21 cellular contexts compared by ENCODE assay signal in the genomic region with DNA sequence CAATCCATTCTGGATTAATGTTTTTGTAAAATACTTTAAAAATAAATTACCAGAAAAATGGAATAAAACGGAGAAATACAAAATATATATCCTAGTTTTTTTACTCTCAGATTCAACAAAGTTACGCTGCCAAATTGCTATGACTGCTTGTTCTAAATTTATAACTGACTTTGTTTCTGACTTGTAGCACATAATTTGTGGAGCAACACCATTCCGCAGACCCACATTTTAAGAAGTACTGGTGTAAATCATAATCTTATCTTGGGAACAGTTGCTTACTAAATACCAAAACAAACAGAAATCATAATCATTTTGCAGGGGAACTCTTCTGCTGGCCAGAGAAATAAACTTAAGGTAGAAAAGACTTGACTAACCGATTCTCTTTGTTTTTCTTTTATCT.
DNase-seq lines count a peak whose midpoint lies in the region; ATAC-seq and TF ChIP-seq lines count a peak whose summit lies in the region.
"Had no signal": no experiment of that assay in that cellular context is flagged by ENCODE, and none has a peak within 500 bp of the region (broad histone marks: within the 10 kb centered on the region; RNA-seq: fewer than 3 reads in every experiment).

No MANE protein-coding gene starts in this region.

- no peaks in the 10 kb centered on the region for H3K27me3 Mint-ChIP-seq in activated naive CD8-positive, alpha-beta T cell treated with anti-CD3 and anti-CD28 coated beads, Interleukin-2, amount 50 U/mL, for 24 hours
- H3K27me3 Mint-ChIP-seq: central memory CD8-positive, alpha-beta T cell; dendritic cell treated with granulocyte-macrophage colony-stimulating factor and Interleukin-4, amounts not matched to agents 40 ng/mL and 50 ng/mL, for 4 days; T-cell had no signal

- peak overlapping the region in 3 of 10 donors; percentile 12 to 80 (median 15) for H3K27ac ChIP-seq in heart right ventricle
- H3K27ac ChIP-seq in lower lobe of right lung = peak overlapping the region; percentile 22
- no peak overlapping the region for H3K27ac ChIP-seq in trophoblast cell (ENCODE audit: low read depth, low read length)
- H3K27ac ChIP-seq: pancreas, SJCRH30, tibial nerve, WERI-Rb-1 had no signal

- H3K23ac ChIP-seq in trophoblast cell (ENCODE audit: low read length) = no peak overlapping the region

- H3K79me1 ChIP-seq in trophoblast cell (ENCODE audit: low read length) = no peaks in the 10 kb centered on the region

- no peak overlapping the region for H3K9ac ChIP-seq in trophoblast cell (ENCODE audit: low read length)

- peaks cover 14% of the 10 kb centered on the region for H3K36me3 Mint-ChIP-seq in activated naive CD8-positive, alpha-beta T cell treated with anti-CD3 and anti-CD28 coated beads, Interleukin-2, amount 50 U/mL, for 24 hours (ENCODE audit: low read depth)
- H3K36me3 Mint-ChIP-seq in stimulated activated effector memory CD8-positive, alpha-beta T cell treated with anti-CD3 and anti-CD28 coated beads, Interleukin-12 subunit alpha, Interleukin-12 subunit beta, amount 100 ng/mL, for 72 hours = no peaks in the 10 kb centered on the region

- H3K27me3 ChIP-seq in heart right ventricle (no peaks in the 10 kb centered on the region), lower lobe of right lung (ENCODE audit: low read depth) (no peaks in the 10 kb centered on the region), trophoblast cell (ENCODE audit: insufficient read depth, low read length) (no peaks in the 10 kb centered on the region)
- H3K27me3 ChIP-seq: pancreas, SJCRH30, tibial nerve had no signal

- no peak overlapping the region for H3K14ac ChIP-seq in trophoblast cell (ENCODE audit: low read length)

- TF ChIP-seq CTCF in heart right ventricle (IDR thresholded peaks at IDR 0.05) (no peak), lower lobe of right lung (IDR thresholded peaks at IDR 0.05) (no peak)

- intact Hi-C loops in Right ventricle myocardium superior (cut with DNase I) = no loop called here
- intact Hi-C loops in heart right ventricle (cut with DNase I) = loop anchor here in 7 of 10 donors (2.0 to 10.0 kb wide), 6 partner anchors 339 to 523 kb away; partner anchors contain the start of gene CBLB (in 2 of the 7)
- intact Hi-C loops in lower lobe of right lung (cut with DNase I) = no loop called here
- intact Hi-C loops in head of caudate nucleus (cut with DNase I) = no loop called here

- no peak overlapping the region for H2AFZ ChIP-seq in trophoblast cell (ENCODE audit: insufficient read depth, low read length, poor library complexity)

- no peak overlapping the region for H4K8ac ChIP-seq in trophoblast cell (ENCODE audit: low read depth, low read length)

- H2AK5ac ChIP-seq in trophoblast cell (ENCODE audit: low read length) = no peak overlapping the region

- no peak overlapping the region for H2BK12ac ChIP-seq in trophoblast cell (ENCODE audit: low read length)

- peaks cover 0 to 27% (median 12%) of the 10 kb centered on the region in 9 donors for H3K4me1 ChIP-seq in heart right ventricle
- peaks cover 12% of the 10 kb centered on the region for H3K4me1 ChIP-seq in lower lobe of right lung
- H3K4me1 ChIP-seq in trophoblast cell (ENCODE audit: control insufficient read depth in 1 of 2, insufficient read depth in 2 of 2, low read length in 2 of 2) = no peaks in the 10 kb centered on the region
- H3K4me1 ChIP-seq: pancreas had no signal

- H3K4me1 Mint-ChIP-seq in activated naive CD8-positive, alpha-beta T cell treated with anti-CD3 and anti-CD28 coated beads, Interleukin-2, amount 50 U/mL, for 24 hours = peaks cover 80% of the 10 kb centered on the region
- H3K4me1 Mint-ChIP-seq in stimulated activated effector memory CD8-positive, alpha-beta T cell treated with anti-CD3 and anti-CD28 coated beads, Interleukin-12 subunit alpha, Interleukin-12 subunit beta, amount 100 ng/mL, for 72 hours = peaks cover 45% of the 10 kb centered on the region

- WGBS in heart right ventricle, 2 donors = 46 to 53% methylated on average over 4 of the region's 4 CpGs
- no CpG with 5 or more reads among the region's 4 CpGs for WGBS in trophoblast cell (ENCODE audit: extremely low coverage, insufficient coverage, insufficient read length)

- H3K4ac ChIP-seq in trophoblast cell (ENCODE audit: low read depth, low read length) = no peak overlapping the region

- peaks cover 0 to 10% (median 0%) of the 10 kb centered on the region in 11 donors for H3K9me3 ChIP-seq in heart right ventricle
- H3K9me3 ChIP-seq in lower lobe of right lung = no peaks in the 10 kb centered on the region
- no peaks in the 10 kb centered on the region for H3K9me3 ChIP-seq in trophoblast cell (ENCODE audit: insufficient read depth, low read depth, low read length)
- H3K9me3 ChIP-seq: pancreas, SJCRH30, tibial nerve had no signal

- no peak overlapping the region for H2BK120ac ChIP-seq in trophoblast cell (ENCODE audit: insufficient read depth, low read length, poor library complexity)

- DNase-seq in Right ventricle myocardium superior (no peak), heart right ventricle (no peak), lower lobe of right lung (no peak), GM19238 (ENCODE audit: insufficient read length, low spot score) (no peak), head of caudate nucleus (no peak), trophoblast cell (no peak)
- no peak for DNase-seq in activated naive CD8-positive, alpha-beta T cell treated with anti-CD3 and anti-CD28 coated beads, Interleukin-2, amount 50 U/mL, for 24 hours
- no peak for DNase-seq in stimulated activated effector memory CD8-positive, alpha-beta T cell treated with anti-CD3 and anti-CD28 coated beads, Interleukin-12 subunit alpha, Interleukin-12 subunit beta, amount 100 ng/mL, for 72 hours (ENCODE audit: low spot score in 2 of 2)
- DNase-seq: activated CD4-positive, alpha-beta T cell treated with anti-CD3 and anti-CD28 coated beads for 48 hours; erythroblast; NCI-H1048; pancreas; retina; SJCRH30; stimulated activated CD4-positive, alpha-beta T cell treated with anti-CD3 and anti-CD28 coated beads, Interleukin-1b, Interleukin-23, amount 100 ng/mL, for 48 hours; stimulated activated CD8-positive, alpha-beta memory T cell treated with anti-CD3 and anti-CD28 coated beads, Interleukin-4, amount 100 ng/mL, for 48 hours; T-cell; WERI-Rb-1 had no signal

- no peak overlapping the region for H3K18ac ChIP-seq in trophoblast cell (ENCODE audit: low read length)

- no peak overlapping the region for H4K12ac ChIP-seq in trophoblast cell (ENCODE audit: low read depth, low read length)

- no peak overlapping the region for H4K91ac ChIP-seq in trophoblast cell (ENCODE audit: low read depth, low read length)

- ATAC-seq in Right ventricle myocardium superior (ENCODE audit: poor library complexity) (peak; percentile 36), heart right ventricle (no peak), lower lobe of right lung (peak in 1 of 2 donors; percentile 41)
- ATAC-seq in activated naive CD8-positive, alpha-beta T cell treated with anti-CD3 and anti-CD28 coated beads, Interleukin-2, amount 50 U/mL, for 24 hours = no peak
- ATAC-seq in stimulated activated effector memory CD8-positive, alpha-beta T cell treated with anti-CD3 and anti-CD28 coated beads, Interleukin-12 subunit alpha, Interleukin-12 subunit beta, amount 100 ng/mL, for 72 hours = no peak
- ATAC-seq: pancreas, T-cell had no signal

- no peak overlapping the region for H3K4me2 ChIP-seq in trophoblast cell (ENCODE audit: low read length)

- peak overlapping the region; percentile 83 for H3K27ac Mint-ChIP-seq in activated naive CD8-positive, alpha-beta T cell treated with anti-CD3 and anti-CD28 coated beads, Interleukin-2, amount 50 U/mL, for 24 hours
- peak overlapping the region; percentile 93 for H3K27ac Mint-ChIP-seq in stimulated activated effector memory CD8-positive, alpha-beta T cell treated with anti-CD3 and anti-CD28 coated beads, Interleukin-12 subunit alpha, Interleukin-12 subunit beta, amount 100 ng/mL, for 72 hours
- H3K27ac Mint-ChIP-seq: dendritic cell treated with granulocyte-macrophage colony-stimulating factor and Interleukin-4, amounts not matched to agents 40 ng/mL and 50 ng/mL, for 4 days had no signal

- no peaks in the 10 kb centered on the region for H3K79me2 ChIP-seq in trophoblast cell (ENCODE audit: control insufficient read depth, insufficient read depth, low read length, poor library complexity)

- H2BK5ac ChIP-seq in trophoblast cell (ENCODE audit: low read depth, low read length, poor library complexity) = no peak overlapping the region

- peaks cover 13% of the 10 kb centered on the region for H3K9me3 Mint-ChIP-seq in activated naive CD8-positive, alpha-beta T cell treated with anti-CD3 and anti-CD28 coated beads, Interleukin-2, amount 50 U/mL, for 24 hours
- peaks cover 7% of the 10 kb centered on the region for H3K9me3 Mint-ChIP-seq in stimulated activated effector memory CD8-positive, alpha-beta T cell treated with anti-CD3 and anti-CD28 coated beads, Interleukin-12 subunit alpha, Interleukin-12 subunit beta, amount 100 ng/mL, for 72 hours
- H3K9me3 Mint-ChIP-seq: central memory CD8-positive, alpha-beta T cell had no signal

- H3K4me3 ChIP-seq in heart right ventricle = peak overlapping the region in 1 of 10 donors; percentile 4
- no peak overlapping the region for H3K4me3 ChIP-seq in lower lobe of right lung
- H3K4me3 ChIP-seq in trophoblast cell (ENCODE audit: low read depth, low read length) = no peak overlapping the region
- H3K4me3 ChIP-seq: pancreas, SJCRH30, tibial nerve had no signal

- no peak overlapping the region for H3K4me3 Mint-ChIP-seq in activated naive CD8-positive, alpha-beta T cell treated with anti-CD3 and anti-CD28 coated beads, Interleukin-2, amount 50 U/mL, for 24 hours
- no peak overlapping the region for H3K4me3 Mint-ChIP-seq in stimulated activated effector memory CD8-positive, alpha-beta T cell treated with anti-CD3 and anti-CD28 coated beads, Interleukin-12 subunit alpha, Interleukin-12 subunit beta, amount 100 ng/mL, for 72 hours
- H3K4me3 Mint-ChIP-seq: central memory CD8-positive, alpha-beta T cell; dendritic cell treated with granulocyte-macrophage colony-stimulating factor and Interleukin-4, amounts not matched to agents 40 ng/mL and 50 ng/mL, for 4 days; T-cell had no signal

- H3K36me3 ChIP-seq in heart right ventricle (no peaks in the 10 kb centered on the region), lower lobe of right lung (no peaks in the 10 kb centered on the region), trophoblast cell (ENCODE audit: control insufficient read depth in 1 of 2, insufficient read depth in 2 of 2, low read length in 2 of 2) (no peaks in the 10 kb centered on the region)
- H3K36me3 ChIP-seq: pancreas, SJCRH30, tibial nerve, WERI-Rb-1 had no signal

Comparison
In these comparisons a context has a peak if more than half of its experiments do, and no peak if none do; other contexts are left out.
1. intact Hi-C loops: an anchor here in heart right ventricle (2.0 to 10.0 kb wide); none called in Right ventricle myocardium superior, lower lobe of right lung and head of caudate nucleus.